ENCODE assay signal across 10 cellular contexts in genomic region chr13:108268713-108269112, GRCh38. TPM values are rescaled to one million over a fixed set of nuclear protein-coding genes. Genes with fewer than 3 reads are reported as not detected.
A peak's percentile ranks its signal among the peaks of the same experiment; 100 is the strongest.
DNase-seq lines count a peak whose midpoint lies in the region; ATAC-seq, FAIRE-seq and TF ChIP-seq lines count a peak whose summit lies in the region.
"Had no signal": no experiment of that assay in that cellular context is flagged by ENCODE, and none has a peak within 500 bp of the region (broad histone marks: within the 10 kb centered on the region; RNA-seq: fewer than 3 reads in every experiment).

No MANE protein-coding gene starts in this region.

- H3K27ac Mint-ChIP-seq in activated CD4-positive, alpha-beta memory T cell treated with anti-CD3 and anti-CD28 coated beads for 36 hours, result peak overlapping the region; percentile 35
- peak overlapping the region in 9 of 10 donors; percentile 50 to 92 (median 83) for H3K27ac Mint-ChIP-seq in naive thymus-derived CD8-positive, alpha-beta T cell
- no peak overlapping the region for H3K27ac Mint-ChIP-seq in activated CD8-positive, alpha-beta memory T cell treated with anti-CD3 and anti-CD28 coated beads, Interleukin-2, amount 10 ng/mL, durations not matched to agents 7 days and 5 days

- DNase-seq in GM12891 (ENCODE audit: insufficient read length, low spot score) (no peak), amniotic stem cell (lab: John Stamatoyannopoulos, UW) (no peak), HAP-1 (ENCODE audit: low spot score in 2 of 2) (no peak)
- DNase-seq in activated CD4-positive, alpha-beta memory T cell treated with anti-CD3 and anti-CD28 coated beads for 36 hours, result peak; percentile 31
- no peak for DNase-seq in naive thymus-derived CD8-positive, alpha-beta T cell
- no peak for DNase-seq in activated CD8-positive, alpha-beta memory T cell treated with anti-CD3 and anti-CD28 coated beads, Interleukin-2, amount 10 ng/mL, durations not matched to agents 7 days and 5 days
- DNase-seq: NCI-H187; pancreas; stimulated activated CD4-positive, alpha-beta T cell treated with anti-CD3 and anti-CD28 coated beads, Interleukin-4, amount 100 ng/mL, for 4 hours had no signal

- TF ChIP-seq POLR2A in GM12891 (IDR thresholded peaks at IDR 0.05; ENCODE audit: low read depth, low read length), result no peak

- H3K4me3 Mint-ChIP-seq in activated CD4-positive, alpha-beta memory T cell treated with anti-CD3 and anti-CD28 coated beads for 36 hours, result no peak overlapping the region
- peak overlapping the region in 5 of 10 donors; percentile 26 to 71 (median 41) for H3K4me3 Mint-ChIP-seq in naive thymus-derived CD8-positive, alpha-beta T cell
- no peak overlapping the region for H3K4me3 Mint-ChIP-seq in activated CD8-positive, alpha-beta memory T cell treated with anti-CD3 and anti-CD28 coated beads, Interleukin-2, amount 10 ng/mL, durations not matched to agents 7 days and 5 days

- no peaks in the 10 kb centered on the region for H3K4me1 ChIP-seq in HAP-1

- H3K4me3 ChIP-seq in HAP-1, result no peak overlapping the region

- peak; percentile 22 for ATAC-seq in GM21825 (IDR thresholded peaks at IDR 0.05; ENCODE audit: unreplicated experiment)
- ATAC-seq in naive thymus-derived CD8-positive, alpha-beta T cell, result no peak
- no peak for ATAC-seq in activated CD8-positive, alpha-beta memory T cell treated with anti-CD3 and anti-CD28 coated beads, Interleukin-2, amount 10 ng/mL, durations not matched to agents 7 days and 5 days

- POLR2A ChIA-PET in activated CD4-positive, alpha-beta memory T cell treated with anti-CD3 and anti-CD28 coated beads for 36 hours (lab: Charles Lee), result no interaction called here
- POLR2A ChIA-PET in naive thymus-derived CD8-positive, alpha-beta T cell (lab: Charles Lee), result interaction anchor here (1.0 kb wide), 1 partner anchor 51 kb away, joined by 6 read pairs; the partner anchor contains the start of gene ABHD13

- no peaks in the 10 kb centered on the region for H3K9me3 ChIP-seq in HAP-1
- H3K9me3 ChIP-seq: pancreas had no signal

- H3K27me3 ChIP-seq in HAP-1 (ENCODE audit: low read depth), result no peaks in the 10 kb centered on the region; the same call in 1 of the 2 replicates
- H3K27me3 ChIP-seq: pancreas had no signal

- no peaks in the 10 kb centered on the region for H3K36me3 ChIP-seq in HAP-1 (replicated peaks)
- H3K36me3 ChIP-seq: pancreas had no signal

- in situ Hi-C loops in HAP-1 (cut with MboI; ENCODE audit: low sequenced_read_pairs), result no loop called here

- intact Hi-C loops in activated CD4-positive, alpha-beta memory T cell treated with anti-CD3 and anti-CD28 coated beads for 36 hours (cut with micrococcal nuclease), result loop anchor here (1.0 to 10.0 kb wide), 5 partner anchors 42 to 326 kb away; partner anchors contain the start of gene ABHD13

- peak; percentile 86 for FAIRE-seq in GM12891 (lab: Jason Lieb, UNC)
- FAIRE-seq: pancreas had no signal

- peaks cover 4% of the 10 kb centered on the region for H3K9me3 Mint-ChIP-seq in activated CD4-positive, alpha-beta memory T cell treated with anti-CD3 and anti-CD28 coated beads for 36 hours
- no peaks in the 10 kb centered on the region for H3K9me3 Mint-ChIP-seq in naive thymus-derived CD8-positive, alpha-beta T cell
- H3K9me3 Mint-ChIP-seq in activated CD8-positive, alpha-beta memory T cell treated with anti-CD3 and anti-CD28 coated beads, Interleukin-2, amount 10 ng/mL, durations not matched to agents 7 days and 5 days (ENCODE audit: low read depth), result no peaks in the 10 kb centered on the region

- peaks cover 50% of the 10 kb centered on the region for H3K4me1 Mint-ChIP-seq in activated CD4-positive, alpha-beta memory T cell treated with anti-CD3 and anti-CD28 coated beads for 36 hours (ENCODE audit: low read depth)
- H3K4me1 Mint-ChIP-seq in naive thymus-derived CD8-positive, alpha-beta T cell, result peaks cover 15 to 52% (median 44%) of the 10 kb centered on the region in 4 donors
- peaks cover 39% of the 10 kb centered on the region for H3K4me1 Mint-ChIP-seq in activated CD8-positive, alpha-beta memory T cell treated with anti-CD3 and anti-CD28 coated beads, Interleukin-2, amount 10 ng/mL, durations not matched to agents 7 days and 5 days

- no peaks in the 10 kb centered on the region for H3K36me3 Mint-ChIP-seq in activated CD4-positive, alpha-beta memory T cell treated with anti-CD3 and anti-CD28 coated beads for 36 hours
- H3K36me3 Mint-ChIP-seq in naive thymus-derived CD8-positive, alpha-beta T cell, result no peaks in the 10 kb centered on the region
- peaks cover 6% of the 10 kb centered on the region for H3K36me3 Mint-ChIP-seq in activated CD8-positive, alpha-beta memory T cell treated with anti-CD3 and anti-CD28 coated beads, Interleukin-2, amount 10 ng/mL, durations not matched to agents 7 days and 5 days

- H3K27me3 Mint-ChIP-seq in activated CD4-positive, alpha-beta memory T cell treated with anti-CD3 and anti-CD28 coated beads for 36 hours, result no peaks in the 10 kb centered on the region
- H3K27me3 Mint-ChIP-seq in naive thymus-derived CD8-positive, alpha-beta T cell, result no peaks in the 10 kb centered on the region
- no peaks in the 10 kb centered on the region for H3K27me3 Mint-ChIP-seq in activated CD8-positive, alpha-beta memory T cell treated with anti-CD3 and anti-CD28 coated beads, Interleukin-2, amount 10 ng/mL, durations not matched to agents 7 days and 5 days

- CTCF ChIA-PET in activated CD4-positive, alpha-beta memory T cell treated with anti-CD3 and anti-CD28 coated beads for 36 hours (lab: Charles Lee), result interaction anchor here (0.7 to 1.5 kb wide), 4 partner anchors 17 to 626 kb away, joined by 3 to 4 read pairs (median 3); no protein-coding TSS in a partner anchor
- CTCF ChIA-PET in activated CD8-positive, alpha-beta memory T cell treated with anti-CD3 and anti-CD28 coated beads, Interleukin-2, amount 10 ng/mL, durations not matched to agents 7 days and 5 days (lab: Charles Lee), result interaction anchor here (1.1 to 1.4 kb wide), 2 partner anchors 9 to 629 kb away, joined by 3 read pairs; no protein-coding TSS in a partner anchor

TF ChIP-seq in GM12891, 5 proteins besides CTCF, POLR2A, EP300 and RAD21:
- TF ChIP-seq POU2F2 (IDR thresholded peaks at IDR 0.05; ENCODE audit: low read depth, low read length) (no peak), PAX5 (IDR thresholded peaks at IDR 0.05; ENCODE audit: insufficient read depth, low read length, severe bottlenecking) (no peak), TAF1 (IDR thresholded peaks at IDR 0.05; ENCODE audit: low read depth, low read length) (no peak), SPI1 (IDR thresholded peaks at IDR 0.05; ENCODE audit: low read depth, low read length) (no peak), POLR2AphosphoS5 (IDR thresholded peaks at IDR 0.05; ENCODE audit: low read depth, low read length) (no peak)

RNA-seq across cellular contexts. Expression of gene TNFSF13B, which starts 0.8 kb away (rescaled TPM):
- polyA plus RNA-seq in GM12891 (2012; ENCODE audit: low read depth, missing spikeins), result 14.0 TPM
- 1 to 10 TPM; 3.1 to 4.3 TPM for total RNA-seq in activated CD4-positive, alpha-beta memory T cell treated with anti-CD3 and anti-CD28 coated beads for 36 hours
- 1 to 10 TPM; 3.4 to 4.4 TPM for total RNA-seq in naive thymus-derived CD8-positive, alpha-beta T cell
- 1 to 10 TPM; 2.8 to 5.6 (median 3.0) TPM for polyA plus RNA-seq in naive thymus-derived CD8-positive, alpha-beta T cell
- total RNA-seq in activated CD8-positive, alpha-beta memory T cell treated with anti-CD3 and anti-CD28 coated beads, Interleukin-2, amount 10 ng/mL, durations not matched to agents 7 days and 5 days, result 1 to 10 TPM; 6.2 to 9.3 TPM

RNA-seq across cellular contexts. Expression of gene ABHD13, which starts 50.5 kb away (rescaled TPM):
- 4.0 TPM for polyA plus RNA-seq in GM12891 (2012; ENCODE audit: low read depth, missing spikeins)
- 1 to 10 TPM; 5.1 to 5.2 TPM for total RNA-seq in activated CD4-positive, alpha-beta memory T cell treated with anti-CD3 and anti-CD28 coated beads for 36 hours
- total RNA-seq in naive thymus-derived CD8-positive, alpha-beta T cell, result 10 to 100 TPM; 13.8 to 15.9 TPM
- polyA plus RNA-seq in naive thymus-derived CD8-positive, alpha-beta T cell, result 1 to 10 TPM; 4.8 to 6.8 (median 6.2) TPM
- 1 to 10 TPM; 5.8 to 6.2 TPM for total RNA-seq in activated CD8-positive, alpha-beta memory T cell treated with anti-CD3 and anti-CD28 coated beads, Interleukin-2, amount 10 ng/mL, durations not matched to agents 7 days and 5 days

RNA-seq across cellular contexts. Expression of gene LIG4, which starts 53.4 kb away (rescaled TPM):
- polyA plus RNA-seq in GM12891 (2012; ENCODE audit: low read depth, missing spikeins), result 3.6 TPM
- 1 to 10 TPM; 6.6 to 7.2 TPM for total RNA-seq in activated CD4-positive, alpha-beta memory T cell treated with anti-CD3 and anti-CD28 coated beads for 36 hours
- 10 to 100 TPM; 12.4 to 13.3 TPM for total RNA-seq in naive thymus-derived CD8-positive, alpha-beta T cell
- polyA plus RNA-seq in naive thymus-derived CD8-positive, alpha-beta T cell, result 1 to 10 TPM; 4.9 to 10.0 (median 5.8) TPM
- total RNA-seq in activated CD8-positive, alpha-beta memory T cell treated with anti-CD3 and anti-CD28 coated beads, Interleukin-2, amount 10 ng/mL, durations not matched to agents 7 days and 5 days, result 10 to 100 TPM in 1 of 2 experiments, 1 to 10 TPM in 1; 8.9 to 11.4 TPM
